In the genomic region with DNA sequence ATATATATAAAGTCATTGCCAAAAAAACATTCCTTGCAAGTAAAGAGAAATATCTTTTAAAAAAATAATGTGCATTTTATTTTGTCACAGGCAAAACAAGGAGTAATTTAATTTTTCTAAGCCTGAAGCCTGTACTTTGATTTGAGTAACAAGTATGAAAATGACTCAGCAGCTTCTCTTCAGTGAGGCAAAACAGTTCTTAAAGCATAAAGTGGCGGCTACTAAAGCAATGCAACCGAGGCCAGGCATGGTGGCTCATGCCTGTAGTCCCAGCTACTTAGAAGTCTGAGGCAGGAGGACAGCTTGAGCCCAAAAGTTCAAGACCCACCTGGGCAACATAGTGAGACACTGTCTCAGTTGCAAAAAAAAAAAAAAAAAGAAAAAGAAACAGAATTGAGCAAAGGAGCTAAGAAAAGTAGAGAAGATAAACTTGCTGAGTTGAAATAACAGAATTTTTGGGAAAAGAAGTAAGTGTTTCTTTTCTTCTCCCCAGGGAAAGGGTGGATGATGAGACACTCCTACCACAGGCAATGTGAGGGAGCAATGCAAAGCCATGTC, we compare ENCODE assay signal across 12 cellular contexts. TPM values are rescaled to one million over a fixed set of nuclear protein-coding genes. Genes with fewer than 3 reads are reported as not detected.
DNase-seq lines count a peak whose midpoint lies in the region; ATAC-seq and TF ChIP-seq lines count a peak whose summit lies in the region.
"Had no signal": no experiment of that assay in that cellular context is flagged by ENCODE, and none has a peak within 500 bp of the region (broad histone marks: within the 10 kb centered on the region; RNA-seq: fewer than 3 reads in every experiment).

No MANE protein-coding gene starts in this region.

- WGBS in lower leg skin, 2 donors, result 61 to 63% methylated on average over 2 of the region's 2 CpGs
- 60 to 63% methylated on average over 2 of the region's 2 CpGs for WGBS in upper lobe of left lung, 2 donors

- H3K27me3 ChIP-seq in CD4-positive, CD25-positive, alpha-beta regulatory T cell (ENCODE audit: control insufficient read depth, insufficient read depth, low read length), result no peaks in the 10 kb centered on the region
- H3K27me3 ChIP-seq in upper lobe of left lung, result no peaks in the 10 kb centered on the region

- DNase-seq in CD4-positive, CD25-positive, alpha-beta regulatory T cell, result peak in 1 of 3 donors; percentile 75
- peak; percentile 58 for DNase-seq in dedifferentiated amniotic fluid mesenchymal stem cell (ENCODE audit: extremely low spot score)
- DNase-seq in lower leg skin (ENCODE audit: low spot score in 2 of 2), result no peak
- DNase-seq in OCI-M1 (lab: John Stamatoyannopoulos, UW), result no peak
- no peak for DNase-seq in NCI-H1105 treated with DMSO at 0.1 percent for 48 hours (lab: John Stamatoyannopoulos, UW)
- DNase-seq in upper lobe of left lung, result no peak
- DNase-seq: left ventricle myocardium superior, MV-4-11, Right ventricle myocardium superior had no signal

- peaks cover 11 to 24% (median 19%) of the 10 kb centered on the region in 4 donors for H3K4me1 Mint-ChIP-seq in CD4-positive, CD25-positive, alpha-beta regulatory T cell

- H3K9me3 Mint-ChIP-seq in CD4-positive, CD25-positive, alpha-beta regulatory T cell, result no peaks in the 10 kb centered on the region

- TF ChIP-seq CTCF in lower leg skin (IDR thresholded peaks at IDR 0.05), result no peak
- no peak for TF ChIP-seq CTCF in upper lobe of left lung (IDR thresholded peaks at IDR 0.05)

- H3K27ac Mint-ChIP-seq in CD4-positive, CD25-positive, alpha-beta regulatory T cell, result peak overlapping the region in 1 of 3 donors; percentile 64

- TF ChIP-seq POLR2A in lower leg skin (IDR thresholded peaks at IDR 0.05) (no peak), upper lobe of left lung (IDR thresholded peaks at IDR 0.05) (no peak)

- no peak for TF ChIP-seq EP300 in upper lobe of left lung (IDR thresholded peaks at IDR 0.05)

- intact Hi-C loops in lower leg skin (cut with DNase I; ENCODE audit: low total_unique reads), result no loop called here

- H3K36me3 ChIP-seq in CD4-positive, CD25-positive, alpha-beta regulatory T cell (ENCODE audit: control insufficient read depth, insufficient read depth, low read length), result no peaks in the 10 kb centered on the region
- no peaks in the 10 kb centered on the region for H3K36me3 ChIP-seq in upper lobe of left lung
- H3K36me3 ChIP-seq: thoracic aorta had no signal

- H3K36me3 Mint-ChIP-seq in CD4-positive, CD25-positive, alpha-beta regulatory T cell, result no peaks in the 10 kb centered on the region

- no peaks in the 10 kb centered on the region for H3K9me3 ChIP-seq in CD4-positive, CD25-positive, alpha-beta regulatory T cell (ENCODE audit: control insufficient read depth in 2 of 2, low read length in 2 of 2)
- H3K9me3 ChIP-seq in upper lobe of left lung, result no peaks in the 10 kb centered on the region
- H3K9me3 ChIP-seq: thoracic aorta had no signal

- H3K4me1 ChIP-seq in CD4-positive, CD25-positive, alpha-beta regulatory T cell (ENCODE audit: control insufficient read depth, insufficient read depth, low read length, poor library complexity, severe bottlenecking), result peaks cover 10% of the 10 kb centered on the region
- H3K4me1 ChIP-seq in upper lobe of left lung, result peaks cover 0 to 6% (median 2%) of the 10 kb centered on the region in 4 donors

- ATAC-seq in CD4-positive, CD25-positive, alpha-beta regulatory T cell (ENCODE audit: low read depth in 2 of 2), result no peak
- ATAC-seq in GM18867 (IDR thresholded peaks at IDR 0.05; ENCODE audit: unreplicated experiment), result peak; percentile 51
- peak; percentile 59 for ATAC-seq in HG03175 (IDR thresholded peaks at IDR 0.05; ENCODE audit: unreplicated experiment)
- no peak for ATAC-seq in upper lobe of left lung (ENCODE audit: low FRiP score in 2 of 2)
- ATAC-seq: left ventricle myocardium superior had no signal

- no peaks in the 10 kb centered on the region for H3K27me3 Mint-ChIP-seq in CD4-positive, CD25-positive, alpha-beta regulatory T cell

- H3K27ac ChIP-seq in CD4-positive, CD25-positive, alpha-beta regulatory T cell (ENCODE audit: insufficient read depth, low read length, poor library complexity, severe bottlenecking), result peak overlapping the region; percentile 2
- H3K27ac ChIP-seq in upper lobe of left lung, result no peak overlapping the region

- no peak overlapping the region for H3K4me3 Mint-ChIP-seq in CD4-positive, CD25-positive, alpha-beta regulatory T cell

- no peak overlapping the region for H3K4me3 ChIP-seq in CD4-positive, CD25-positive, alpha-beta regulatory T cell (ENCODE audit: low read depth, low read length)
- no peak overlapping the region for H3K4me3 ChIP-seq in lower leg skin (ENCODE audit: low read depth, poor library complexity, severe bottlenecking)
- no peak overlapping the region for H3K4me3 ChIP-seq in upper lobe of left lung
- H3K4me3 ChIP-seq: thoracic aorta had no signal

RNA-seq across cellular contexts. Expression of a gene that starts 29.6 kb away (rescaled TPM):
- 19.8 TPM for total RNA-seq in CD4-positive, CD25-positive, alpha-beta regulatory T cell
- 10 to 100 TPM; 29.9 to 39.3 (median 33.7) TPM for polyA plus RNA-seq in CD4-positive, CD25-positive, alpha-beta regulatory T cell
- total RNA-seq in lower leg skin, result 1 to 10 TPM; 3.8 to 7.2 (median 4.7) TPM
- total RNA-seq in upper lobe of left lung, result 10 to 100 TPM; 13.7 to 49.2 (median 38.0) TPM

RNA-seq across cellular contexts. Expression of a gene that starts 30.4 kb away (rescaled TPM):
- 1.1 TPM for total RNA-seq in CD4-positive, CD25-positive, alpha-beta regulatory T cell
- polyA plus RNA-seq in CD4-positive, CD25-positive, alpha-beta regulatory T cell, result under 1 TPM in 1 of 4 donors, not detected in 3; 0.09 TPM
- total RNA-seq in lower leg skin, result 1 to 10 TPM in 3 of 4 donors, under 1 TPM in 1; 0.17 to 2.5 (median 1.4) TPM
- total RNA-seq in upper lobe of left lung, result 10 to 100 TPM in 3 of 6 donors, 1 to 10 TPM in 3; 3.6 to 28.3 (median 10.3) TPM

RNA-seq across cellular contexts. Expression of a gene that starts 54.4 kb away (rescaled TPM):
- 25.8 TPM for total RNA-seq in CD4-positive, CD25-positive, alpha-beta regulatory T cell
- polyA plus RNA-seq in CD4-positive, CD25-positive, alpha-beta regulatory T cell, result 10 to 100 TPM; 26.6 to 34.1 (median 30.5) TPM
- total RNA-seq in lower leg skin (10 to 100 TPM; 22.6 to 28.6 (median 25.2) TPM), upper lobe of left lung (10 to 100 TPM; 11.8 to 36.9 (median 27.2) TPM)

RNA-seq across cellular contexts. Expression of a gene that starts 54.7 kb away (rescaled TPM):
- 183 TPM for total RNA-seq in CD4-positive, CD25-positive, alpha-beta regulatory T cell
- polyA plus RNA-seq in CD4-positive, CD25-positive, alpha-beta regulatory T cell, result 100 to 1,000 TPM in 2 of 4 donors, 10 to 100 TPM in 2; 85.7 to 112 (median 99.7) TPM
- total RNA-seq in lower leg skin (100 to 1,000 TPM in 3 of 4 donors, 10 to 100 TPM in 1; 94.0 to 116 (median 112) TPM), upper lobe of left lung (100 to 1,000 TPM in 4 of 6 donors, 10 to 100 TPM in 2; 93.4 to 337 (median 125) TPM)

RNA-seq across cellular contexts. Expression of a gene that starts 58.1 kb away (rescaled TPM):
- total RNA-seq in CD4-positive, CD25-positive, alpha-beta regulatory T cell, result 0.15 TPM
- polyA plus RNA-seq in CD4-positive, CD25-positive, alpha-beta regulatory T cell, result not detected
- 1 to 10 TPM; 1.9 to 8.0 (median 6.2) TPM for total RNA-seq in lower leg skin
- total RNA-seq in upper lobe of left lung, result under 1 TPM in 3 of 6 donors, not detected in 3; 0.26 to 0.37 (median 0.33) TPM
- total RNA-seq: left ventricle myocardium superior, Right ventricle myocardium superior had no signal

Comparison
In these comparisons a context has a peak if more than half of its experiments do, and no peak if none do; other contexts are left out.
1. ATAC-seq: peak in GM18867 (single experiment) and HG03175 (single experiment); none in CD4-positive, CD25-positive, alpha-beta regulatory T cell (0 of 2) and upper lobe of left lung (0 of 2).